ENCODE assay signal across 1 cellular context in genomic region chr2:231532189-231533035, GRCh38.
TF ChIP-seq lines count a peak whose summit lies in the region.

No MANE protein-coding gene starts in this region.

TF ChIP-seq in IMR-90, 13 proteins besides CTCF, POLR2A, EP300 and RAD21 (continued from another document):
- TF ChIP-seq CEBPB (IDR thresholded peaks at IDR 0.05; ENCODE audit: low read depth, low read length): peak; percentile 44; the same call in 1 of the 2 replicates
